1 cellular context compared by ENCODE assay signal in the genomic region with DNA sequence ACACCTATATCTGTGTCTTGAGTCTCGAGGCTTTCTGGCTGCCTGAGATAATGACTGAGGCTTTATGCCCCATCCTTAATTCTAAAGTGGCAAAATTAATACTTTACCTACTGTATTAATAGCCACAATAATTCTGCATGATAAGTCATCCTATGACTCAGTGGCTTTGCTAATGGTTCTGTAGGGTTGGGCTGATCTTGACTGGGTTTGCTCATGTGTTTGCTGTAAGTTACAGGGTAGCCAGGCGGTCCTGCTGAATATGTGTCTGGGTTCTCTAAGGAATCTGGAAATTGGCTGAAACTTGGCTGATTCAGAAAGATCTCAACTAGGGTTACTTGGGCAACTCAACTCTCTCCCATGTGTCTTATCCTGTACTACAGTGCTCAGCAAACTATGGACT.
TF ChIP-seq lines count a peak whose summit lies in the region.

No MANE protein-coding gene starts in this region.

TF ChIP-seq in SK-N-SH treated with all-trans-retinoic acid at 6 μM for 48 hours, 23 proteins besides CTCF, POLR2A, EP300 and RAD21 (continued from another document):
- TF ChIP-seq, protein P1, sequence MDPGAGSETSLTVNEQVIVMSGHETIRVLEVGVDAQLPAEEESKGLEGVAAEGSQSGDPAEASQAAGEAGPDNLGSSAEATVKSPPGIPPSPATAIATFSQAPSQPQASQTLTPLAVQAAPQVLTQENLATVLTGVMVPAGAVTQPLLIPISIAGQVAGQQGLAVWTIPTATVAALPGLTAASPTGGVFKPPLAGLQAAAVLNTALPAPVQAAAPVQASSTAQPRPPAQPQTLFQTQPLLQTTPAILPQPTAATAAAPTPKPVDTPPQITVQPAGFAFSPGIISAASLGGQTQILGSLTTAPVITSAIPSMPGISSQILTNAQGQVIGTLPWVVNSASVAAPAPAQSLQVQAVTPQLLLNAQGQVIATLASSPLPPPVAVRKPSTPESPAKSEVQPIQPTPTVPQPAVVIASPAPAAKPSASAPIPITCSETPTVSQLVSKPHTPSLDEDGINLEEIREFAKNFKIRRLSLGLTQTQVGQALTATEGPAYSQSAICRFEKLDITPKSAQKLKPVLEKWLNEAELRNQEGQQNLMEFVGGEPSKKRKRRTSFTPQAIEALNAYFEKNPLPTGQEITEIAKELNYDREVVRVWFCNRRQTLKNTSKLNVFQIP (CRISPR knock-in tag; IDR thresholded peaks at IDR 0.05; ENCODE audit: borderline replicate concordance, low read depth): no peak
- TF ChIP-seq GLIS3 (CRISPR knock-in tag; IDR thresholded peaks at IDR 0.05): no peak
